In genomic region chr5:121018004-121018403, GRCh38 we compare ENCODE assay signal across 7 cellular contexts.
"Had no signal": no experiment of that assay in that cellular context is flagged by ENCODE, and none has a peak within 500 bp of the region (broad histone marks: within the 10 kb centered on the region; RNA-seq: fewer than 3 reads in every experiment).

No MANE protein-coding gene starts in this region.

- H3K4me1 Mint-ChIP-seq: H9 had no signal

- H3K4me3 Mint-ChIP-seq: H9 had no signal

- H2AFZ ChIP-seq: GM23248 had no signal

- H3K4me3 ChIP-seq: GM23248 had no signal

- H3K9ac ChIP-seq: GM23248 had no signal

- DNase-seq: GM23248, GOT3, H9, HCEC 1CT, IMR-90, KG1 had no signal

- H3K9me3 Mint-ChIP-seq: H9 had no signal

- FAIRE-seq: HTR-8/SVneo had no signal

- H3K27ac ChIP-seq: GM23248 had no signal
